8 cellular contexts compared by ENCODE assay signal in genomic region chr1:25875856-25876692, GRCh38. TPM values are rescaled to one million over a fixed set of nuclear protein-coding genes. Genes with fewer than 3 reads are reported as not detected.
DNase-seq lines count a peak whose midpoint lies in the region; ATAC-seq and TF ChIP-seq lines count a peak whose summit lies in the region.

No MANE protein-coding gene starts in this region.

- H3K27me3 ChIP-seq in parathyroid adenoma (ENCODE audit: control insufficient read depth, insufficient read depth, low read length), result no peaks in the 10 kb centered on the region

- H3K4me2 ChIP-seq in parathyroid adenoma (ENCODE audit: low read length), result peak overlapping the region; percentile 80

- POLR2A ChIA-PET in activated CD4-positive, alpha-beta T cell treated with anti-CD3 and anti-CD28 coated beads, Interleukin-2, amount 10 ng/mL, durations not matched to agents 7 days and 5 days (lab: Charles Lee), result interaction anchor here (0.6 kb wide), 1 partner anchor 293 kb away, joined by 6 read pairs; no protein-coding TSS in a partner anchor

- no peak overlapping the region for H3K9ac ChIP-seq in parathyroid adenoma

- ATAC-seq in SK-N-SH treated with all-trans-retinoic acid at 6 μM for 48 hours, result peak; percentile 54
- no peak for ATAC-seq in HG03378 (IDR thresholded peaks at IDR 0.05; ENCODE audit: unreplicated experiment)

- CTCF ChIA-PET in activated CD4-positive, alpha-beta T cell treated with anti-CD3 and anti-CD28 coated beads, Interleukin-2, amount 10 ng/mL, durations not matched to agents 7 days and 5 days (lab: Charles Lee), result interaction anchor here (1.6 to 2.0 kb wide), 3 partner anchors 14 to 28 kb away, joined by 3 to 5 read pairs (median 4); no protein-coding TSS in a partner anchor

- H3K27me3 Mint-ChIP-seq in activated CD4-positive, alpha-beta T cell treated with anti-CD3 and anti-CD28 coated beads, Interleukin-2, amount 10 ng/mL, durations not matched to agents 7 days and 5 days, result peaks cover 20% of the 10 kb centered on the region

- no peak for DNase-seq in activated CD4-positive, alpha-beta T cell treated with anti-CD3 and anti-CD28 coated beads, Interleukin-2, amount 10 ng/mL, durations not matched to agents 7 days and 5 days
- DNase-seq in activated CD4-positive, alpha-beta T cell treated with anti-CD3 and anti-CD28 coated beads, Interleukin-2, amount 50 U/mL, for 48 hours, result no peak
- DNase-seq in fibroblast of pulmonary artery (ENCODE audit: low read depth), result no peak
- DNase-seq in HuH-7 (ENCODE audit: low spot score), result no peak
- no peak for DNase-seq in KG1 (lab: John Stamatoyannopoulos, UW)

- peak overlapping the region; percentile 54 for H3K27ac ChIP-seq in parathyroid adenoma

- H3K9me3 Mint-ChIP-seq in activated CD4-positive, alpha-beta T cell treated with anti-CD3 and anti-CD28 coated beads, Interleukin-2, amount 10 ng/mL, durations not matched to agents 7 days and 5 days, result no peaks in the 10 kb centered on the region

- H3K79me2 ChIP-seq in parathyroid adenoma, result no peaks in the 10 kb centered on the region

- no peaks in the 10 kb centered on the region for H3K36me3 ChIP-seq in parathyroid adenoma (ENCODE audit: control insufficient read depth, insufficient read depth, low read length)

- peaks cover 7% of the 10 kb centered on the region for H3K4me1 ChIP-seq in parathyroid adenoma

- peak overlapping the region; percentile 93 for H2AFZ ChIP-seq in parathyroid adenoma

- H3K9me3 ChIP-seq in parathyroid adenoma (ENCODE audit: control insufficient read depth, low read length), result no peaks in the 10 kb centered on the region

- H3K27ac Mint-ChIP-seq in activated CD4-positive, alpha-beta T cell treated with anti-CD3 and anti-CD28 coated beads, Interleukin-2, amount 10 ng/mL, durations not matched to agents 7 days and 5 days, result no peak overlapping the region

- TF ChIP-seq CTCF in fibroblast of pulmonary artery (IDR thresholded peaks at IDR 0.05; ENCODE audit: low read length, missing control alignments) (no peak), parathyroid adenoma (IDR thresholded peaks at IDR 0.05) (no peak)

- H3K4me3 ChIP-seq in fibroblast of pulmonary artery (replicated peaks; ENCODE audit: low read depth, low read length), result peak overlapping the region; percentile 62
- peak overlapping the region; percentile 68 for H3K4me3 ChIP-seq in parathyroid adenoma (ENCODE audit: low read depth, low read length)

- peaks cover 8% of the 10 kb centered on the region for H3K4me1 Mint-ChIP-seq in activated CD4-positive, alpha-beta T cell treated with anti-CD3 and anti-CD28 coated beads, Interleukin-2, amount 10 ng/mL, durations not matched to agents 7 days and 5 days

- H3K36me3 Mint-ChIP-seq in activated CD4-positive, alpha-beta T cell treated with anti-CD3 and anti-CD28 coated beads, Interleukin-2, amount 10 ng/mL, durations not matched to agents 7 days and 5 days (ENCODE audit: low read depth), result no peaks in the 10 kb centered on the region

- peak overlapping the region; percentile 68 for H3K4me3 Mint-ChIP-seq in activated CD4-positive, alpha-beta T cell treated with anti-CD3 and anti-CD28 coated beads, Interleukin-2, amount 10 ng/mL, durations not matched to agents 7 days and 5 days

TF ChIP-seq in SK-N-SH treated with all-trans-retinoic acid at 6 μM for 48 hours, 23 proteins besides CTCF, POLR2A, EP300 and RAD21:
- TF ChIP-seq ZFP30 (CRISPR knock-in tag; IDR thresholded peaks at IDR 0.05) (no peak), POU6F1 (CRISPR knock-in tag; IDR thresholded peaks at IDR 0.05; ENCODE audit: borderline replicate concordance, low read depth) (no peak), TCF4 (CRISPR knock-in tag; IDR thresholded peaks at IDR 0.05; ENCODE audit: borderline replicate concordance) (no peak), BACH2 (CRISPR knock-in tag; IDR thresholded peaks at IDR 0.05; ENCODE audit: borderline replicate concordance) (no peak), ZNF8 (CRISPR knock-in tag; IDR thresholded peaks at IDR 0.05) (no peak), ZNF70 (CRISPR knock-in tag; IDR thresholded peaks at IDR 0.05) (no peak), PPARA (CRISPR knock-in tag; IDR thresholded peaks at IDR 0.05; ENCODE audit: borderline replicate concordance) (no peak), ISL1 (CRISPR knock-in tag; IDR thresholded peaks at IDR 0.05) (no peak), CSDC2 (CRISPR knock-in tag; IDR thresholded peaks at IDR 0.05) (no peak), ZNF565 (CRISPR knock-in tag; conservative IDR thresholded peaks at IDR 0.05; ENCODE audit: low read depth) (no peak), OSR1 (CRISPR knock-in tag; IDR thresholded peaks at IDR 0.05) (no peak), TOX (CRISPR knock-in tag; IDR thresholded peaks at IDR 0.05; ENCODE audit: borderline replicate concordance) (no peak), ZFP3 (CRISPR knock-in tag; IDR thresholded peaks at IDR 0.05) (no peak)
- TF ChIP-seq, protein P1, sequence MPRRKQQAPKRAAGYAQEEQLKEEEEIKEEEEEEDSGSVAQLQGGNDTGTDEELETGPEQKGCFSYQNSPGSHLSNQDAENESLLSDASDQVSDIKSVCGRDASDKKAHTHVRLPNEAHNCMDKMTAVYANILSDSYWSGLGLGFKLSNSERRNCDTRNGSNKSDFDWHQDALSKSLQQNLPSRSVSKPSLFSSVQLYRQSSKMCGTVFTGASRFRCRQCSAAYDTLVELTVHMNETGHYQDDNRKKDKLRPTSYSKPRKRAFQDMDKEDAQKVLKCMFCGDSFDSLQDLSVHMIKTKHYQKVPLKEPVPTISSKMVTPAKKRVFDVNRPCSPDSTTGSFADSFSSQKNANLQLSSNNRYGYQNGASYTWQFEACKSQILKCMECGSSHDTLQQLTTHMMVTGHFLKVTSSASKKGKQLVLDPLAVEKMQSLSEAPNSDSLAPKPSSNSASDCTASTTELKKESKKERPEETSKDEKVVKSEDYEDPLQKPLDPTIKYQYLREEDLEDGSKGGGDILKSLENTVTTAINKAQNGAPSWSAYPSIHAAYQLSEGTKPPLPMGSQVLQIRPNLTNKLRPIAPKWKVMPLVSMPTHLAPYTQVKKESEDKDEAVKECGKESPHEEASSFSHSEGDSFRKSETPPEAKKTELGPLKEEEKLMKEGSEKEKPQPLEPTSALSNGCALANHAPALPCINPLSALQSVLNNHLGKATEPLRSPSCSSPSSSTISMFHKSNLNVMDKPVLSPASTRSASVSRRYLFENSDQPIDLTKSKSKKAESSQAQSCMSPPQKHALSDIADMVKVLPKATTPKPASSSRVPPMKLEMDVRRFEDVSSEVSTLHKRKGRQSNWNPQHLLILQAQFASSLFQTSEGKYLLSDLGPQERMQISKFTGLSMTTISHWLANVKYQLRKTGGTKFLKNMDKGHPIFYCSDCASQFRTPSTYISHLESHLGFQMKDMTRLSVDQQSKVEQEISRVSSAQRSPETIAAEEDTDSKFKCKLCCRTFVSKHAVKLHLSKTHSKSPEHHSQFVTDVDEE (CRISPR knock-in tag; IDR thresholded peaks at IDR 0.05), result no peak

RNA-seq across cellular contexts. Expression of gene PAQR7, which starts 0.6 kb away (rescaled TPM):
- total RNA-seq in activated CD4-positive, alpha-beta T cell treated with anti-CD3 and anti-CD28 coated beads, Interleukin-2, amount 10 ng/mL, durations not matched to agents 7 days and 5 days, result under 1 TPM; 0.52 to 0.87 TPM

RNA-seq across cellular contexts. Expression of gene AUNIP, which starts 16.8 kb away (rescaled TPM):
- total RNA-seq in activated CD4-positive, alpha-beta T cell treated with anti-CD3 and anti-CD28 coated beads, Interleukin-2, amount 10 ng/mL, durations not matched to agents 7 days and 5 days, result 1 to 10 TPM; 6.7 to 8.1 TPM

RNA-seq across cellular contexts. Expression of gene STMN1, which starts 30.1 kb away (rescaled TPM):
- 1,000 to 10,000 TPM in 1 of 2 experiments, 100 to 1,000 TPM in 1; 800 to 1,022 TPM for total RNA-seq in activated CD4-positive, alpha-beta T cell treated with anti-CD3 and anti-CD28 coated beads, Interleukin-2, amount 10 ng/mL, durations not matched to agents 7 days and 5 days

RNA-seq across cellular contexts. Expression of gene MTFR1L, which starts 56.3 kb away (rescaled TPM):
- 10 to 100 TPM; 38.9 to 42.1 TPM for total RNA-seq in activated CD4-positive, alpha-beta T cell treated with anti-CD3 and anti-CD28 coated beads, Interleukin-2, amount 10 ng/mL, durations not matched to agents 7 days and 5 days
